16 cellular contexts compared by ENCODE assay signal in genomic region chr12:42556917-42557316, GRCh38. TPM values are rescaled to one million over a fixed set of nuclear protein-coding genes. Genes with fewer than 3 reads are reported as not detected.
A peak's percentile ranks its signal among the peaks of the same experiment; 100 is the strongest.
DNase-seq lines count a peak whose midpoint lies in the region; ATAC-seq and TF ChIP-seq lines count a peak whose summit lies in the region.
"Had no signal": no experiment of that assay in that cellular context is flagged by ENCODE, and none has a peak within 500 bp of the region (broad histone marks: within the 10 kb centered on the region; RNA-seq: fewer than 3 reads in every experiment).

No MANE protein-coding gene starts in this region.

- no peak for TF ChIP-seq EP300 in neural cell (conservative IDR thresholded peaks at IDR 0.05; ENCODE audit: poor library complexity, severe bottlenecking)

- intact Hi-C loops in cardiac septum (cut with DNase I): no loop called here
- intact Hi-C loops in left ventricle myocardium inferior (cut with micrococcal nuclease): no loop called here
- intact Hi-C loops in right cardiac atrium (cut with DNase I): no loop called here

- H3K4me1 Mint-ChIP-seq in activated CD4-positive, alpha-beta memory T cell treated with anti-CD3 and anti-CD28 coated beads, Interleukin-2, amount 10 ng/mL, durations not matched to agents 7 days and 5 days: no peaks in the 10 kb centered on the region
- H3K4me1 Mint-ChIP-seq: CD4-positive, alpha-beta memory T cell had no signal

- H3K36me3 ChIP-seq in cardiac muscle cell (no peaks in the 10 kb centered on the region), left ventricle myocardium inferior (no peaks in the 10 kb centered on the region), neural cell (ENCODE audit: insufficient read depth, low read length) (no peaks in the 10 kb centered on the region)
- H3K36me3 ChIP-seq: HAP-1 had no signal

- no peaks in the 10 kb centered on the region for H3K79me2 ChIP-seq in neural cell (replicated peaks; ENCODE audit: insufficient read depth, low read length)

- no peak for TF ChIP-seq RAD21 in neural cell (conservative IDR thresholded peaks at IDR 0.05)

- WGBS in right cardiac atrium: 70% methylated on average over 2 of the region's 2 CpGs

- H4K20me1 ChIP-seq in neural cell (ENCODE audit: insufficient read depth): no peaks in the 10 kb centered on the region

- peaks cover 42% of the 10 kb centered on the region for H3K4me1 ChIP-seq in cardiac muscle cell (ENCODE audit: low read depth)
- peaks cover 45% of the 10 kb centered on the region for H3K4me1 ChIP-seq in left ventricle myocardium inferior
- peaks cover 1% of the 10 kb centered on the region for H3K4me1 ChIP-seq in right cardiac atrium (ENCODE audit: control insufficient read depth, insufficient read depth, low read length)

- H3K4me3 ChIP-seq in cardiac muscle cell (no peak overlapping the region), left ventricle myocardium inferior (no peak overlapping the region), right cardiac atrium (ENCODE audit: low read length) (no peak overlapping the region), neural cell (ENCODE audit: low read length) (peak overlapping the region; percentile 20)
- H3K4me3 ChIP-seq: HAP-1 had no signal

- peaks cover 2% of the 10 kb centered on the region for H3K27me3 Mint-ChIP-seq in activated CD4-positive, alpha-beta memory T cell treated with anti-CD3 and anti-CD28 coated beads, Interleukin-2, amount 10 ng/mL, durations not matched to agents 7 days and 5 days

- H3K9me2 ChIP-seq in neural cell (ENCODE audit: insufficient read depth, low read length): no peaks in the 10 kb centered on the region

- no peak overlapping the region for H3K9ac ChIP-seq in neural cell (ENCODE audit: low read length)

- TF ChIP-seq CTCF in cardiac muscle cell (IDR thresholded peaks at IDR 0.05; ENCODE audit: low read depth, low read length) (no peak), left ventricle myocardium inferior (IDR thresholded peaks at IDR 0.05; ENCODE audit: borderline replicate concordance) (no peak), neural cell (IDR thresholded peaks at IDR 0.05; ENCODE audit: poor library complexity, severe bottlenecking) (no peak)

- H3K9me3 Mint-ChIP-seq in activated CD4-positive, alpha-beta memory T cell treated with anti-CD3 and anti-CD28 coated beads, Interleukin-2, amount 10 ng/mL, durations not matched to agents 7 days and 5 days: no peaks in the 10 kb centered on the region
- H3K9me3 Mint-ChIP-seq: HFFc6 had no signal

- peak; percentile 50 to 55 for ATAC-seq in right cardiac atrium

- no peaks in the 10 kb centered on the region for H3K36me3 Mint-ChIP-seq in activated CD4-positive, alpha-beta memory T cell treated with anti-CD3 and anti-CD28 coated beads, Interleukin-2, amount 10 ng/mL, durations not matched to agents 7 days and 5 days (ENCODE audit: low read depth)
- H3K36me3 Mint-ChIP-seq: CD4-positive, alpha-beta memory T cell had no signal

- H3K4me3 Mint-ChIP-seq in activated CD4-positive, alpha-beta memory T cell treated with anti-CD3 and anti-CD28 coated beads, Interleukin-2, amount 10 ng/mL, durations not matched to agents 7 days and 5 days: no peak overlapping the region
- H3K4me3 Mint-ChIP-seq: CD4-positive, alpha-beta memory T cell; HFFc6 had no signal

- DNase-seq in cardiac muscle cell (ENCODE audit: low read depth in 1 of 2, low spot score in 1 of 2): no peak
- DNase-seq in cardiac septum (ENCODE audit: low spot score): no peak
- no peak for DNase-seq in left ventricle myocardium inferior
- no peak for DNase-seq in right cardiac atrium
- no peak for DNase-seq in activated CD4-positive, alpha-beta memory T cell treated with anti-CD3 and anti-CD28 coated beads, Interleukin-2, amount 10 ng/mL, durations not matched to agents 7 days and 5 days
- DNase-seq in DMS53 treated with DMSO at 0.1 percent for 48 hours (lab: John Stamatoyannopoulos, UW; ENCODE audit: unreplicated experiment): no peak
- DNase-seq in stimulated activated CD4-positive, alpha-beta T cell treated with anti-CD3 and anti-CD28 coated beads, Interleukin-4, amount 100 ng/mL, for 24 hours: no peak
- DNase-seq: C1 segment of cervical spinal cord; CD4-positive, alpha-beta memory T cell; COR-L47; DMS79 treated with DMSO at 0.1 percent for 48 hours; GF-D8; GOT3; HFFc6 had no signal

- H2AFZ ChIP-seq in neural cell (ENCODE audit: low read depth, low read length): no peak overlapping the region

- peak overlapping the region; percentile 50 for H3K27ac ChIP-seq in cardiac muscle cell
- H3K27ac ChIP-seq in left ventricle myocardium inferior (replicated peaks): peak overlapping the region; percentile 39
- H3K27ac ChIP-seq in right cardiac atrium (ENCODE audit: low read length): no peak overlapping the region
- H3K27ac ChIP-seq in neural cell (ENCODE audit: low read length): peak overlapping the region; percentile 19

- POLR2A ChIA-PET in activated CD4-positive, alpha-beta memory T cell treated with anti-CD3 and anti-CD28 coated beads, Interleukin-2, amount 10 ng/mL, durations not matched to agents 7 days and 5 days (lab: Charles Lee): no interaction called here

- no peaks in the 10 kb centered on the region for H3K9me3 ChIP-seq in cardiac muscle cell (ENCODE audit: low read depth)
- no peaks in the 10 kb centered on the region for H3K9me3 ChIP-seq in left ventricle myocardium inferior (replicated peaks)
- no peaks in the 10 kb centered on the region for H3K9me3 ChIP-seq in right cardiac atrium (ENCODE audit: control insufficient read depth, low read length)
- H3K9me3 ChIP-seq in neural cell (ENCODE audit: low read length): no peaks in the 10 kb centered on the region
- H3K9me3 ChIP-seq: HAP-1 had no signal

- CTCF ChIA-PET in activated CD4-positive, alpha-beta memory T cell treated with anti-CD3 and anti-CD28 coated beads, Interleukin-2, amount 10 ng/mL, durations not matched to agents 7 days and 5 days (lab: Charles Lee): no interaction called here

- no peak overlapping the region for H3K27ac Mint-ChIP-seq in activated CD4-positive, alpha-beta memory T cell treated with anti-CD3 and anti-CD28 coated beads, Interleukin-2, amount 10 ng/mL, durations not matched to agents 7 days and 5 days
- H3K27ac Mint-ChIP-seq: CD4-positive, alpha-beta memory T cell; HFFc6 had no signal

- H3F3A ChIP-seq in neural cell (ENCODE audit: insufficient read depth, low read length, poor library complexity, severe bottlenecking): peaks cover 3% of the 10 kb centered on the region

- H3K4me2 ChIP-seq in neural cell (ENCODE audit: low read length): peak overlapping the region; percentile 23

- H3K27me3 ChIP-seq in cardiac muscle cell: no peaks in the 10 kb centered on the region
- H3K27me3 ChIP-seq in left ventricle myocardium inferior (ENCODE audit: low read depth): no peaks in the 10 kb centered on the region
- H3K27me3 ChIP-seq in right cardiac atrium (ENCODE audit: control insufficient read depth, insufficient read depth): no peaks in the 10 kb centered on the region
- H3K27me3 ChIP-seq in neural cell (ENCODE audit: insufficient read depth, low read depth, low read length): no peaks in the 10 kb centered on the region

TF ChIP-seq in neural cell, 6 proteins besides CTCF, POLR2A, EP300 and RAD21:
- TF ChIP-seq POLR2AphosphoS5 (IDR thresholded peaks at IDR 0.05) (no peak), TAF1 (IDR thresholded peaks at IDR 0.05; ENCODE audit: low read depth) (no peak), SMC3 (conservative IDR thresholded peaks at IDR 0.05; ENCODE audit: poor library complexity) (no peak), EZH2 (IDR thresholded peaks at IDR 0.05; ENCODE audit: borderline replicate concordance, insufficient read depth, low read length, poor library complexity, severe bottlenecking) (no peak), MXI1 (conservative IDR thresholded peaks at IDR 0.05; ENCODE audit: poor library complexity, severe bottlenecking) (no peak), REST (IDR thresholded peaks at IDR 0.05; ENCODE audit: borderline replicate concordance) (no peak)

RNA-seq across cellular contexts. Expression of gene PRICKLE1, which starts 32.6 kb away (rescaled TPM):
- total RNA-seq in cardiac muscle cell (58.8 and 71.4 TPM in 2 replicates), cardiac septum (34.3 TPM), left ventricle myocardium inferior (20.9 TPM), right cardiac atrium (10 to 100 TPM; 21.9 to 27.2 (median 25.3) TPM)
- polyA plus RNA-seq in cardiac muscle cell (105 and 121 TPM in 2 replicates), right cardiac atrium (7.1 TPM), neural cell (20.0 and 20.6 TPM in 2 replicates)
- 78.2 and 78.6 TPM in 2 replicates for polyA minus RNA-seq in neural cell
- total RNA-seq in activated CD4-positive, alpha-beta memory T cell treated with anti-CD3 and anti-CD28 coated beads, Interleukin-2, amount 10 ng/mL, durations not matched to agents 7 days and 5 days: under 1 TPM; 0.10 to 0.30 TPM
- total RNA-seq: CD4-positive, alpha-beta memory T cell had no signal
- polyA plus RNA-seq: CD4-positive, alpha-beta memory T cell had no signal

Comparison
In these comparisons a context has a peak if more than half of its experiments do, and no peak if none do; other contexts are left out.
1. RNA of gene PRICKLE1, which starts 32.6 kb away (total RNA-seq): 58.8 to 71.4 TPM in cardiac muscle cell, 34.3 TPM in cardiac septum (single experiment), 21.9 to 27.2 TPM in right cardiac atrium and 20.9 TPM in left ventricle myocardium inferior (single experiment); 0.10 to 0.30 TPM in activated CD4-positive, alpha-beta memory T cell treated with anti-CD3 and anti-CD28 coated beads, Interleukin-2, amount 10 ng/mL, durations not matched to agents 7 days and 5 days; every median in the first group is over 10 times any median in the second.